In genomic region chr7:27150568-27151340, GRCh38 we compare ENCODE assay signal across 1 cellular context.
TF ChIP-seq lines count a peak whose summit lies in the region.

No MANE protein-coding gene starts in this region.

TF ChIP-seq in A549, 52 proteins besides CTCF, POLR2A, EP300 and RAD21 (continued from another document):
- TF ChIP-seq HMGXB4 (CRISPR knock-in tag; IDR thresholded peaks at IDR 0.05; ENCODE audit: borderline replicate concordance) (no peak), ZC3H11A (IDR thresholded peaks at IDR 0.05) (no peak), KDM5A (IDR thresholded peaks at IDR 0.05) (no peak), ELK1 (IDR thresholded peaks at IDR 0.05; ENCODE audit: low read depth, low read length) (no peak), JUN (IDR thresholded peaks at IDR 0.05) (peak; percentile 18 to 63; a peak in 3 of 5 replicates), PHF8 (IDR thresholded peaks at IDR 0.05; ENCODE audit: borderline replicate concordance, low read depth) (peak; percentile 23; the same call in 1 of the 2 replicates), HOXA7 (CRISPR knock-in tag; IDR thresholded peaks at IDR 0.05) (no peak), FOSL2 (IDR thresholded peaks at IDR 0.05) (no peak), FOSL2 (CRISPR knock-in tag; IDR thresholded peaks at IDR 0.05) (no peak), RARB (CRISPR knock-in tag; IDR thresholded peaks at IDR 0.05) (no peak), JUNB (IDR thresholded peaks at IDR 0.05) (no peak), MAX (IDR thresholded peaks at IDR 0.05) (peak; percentile 83; the same call in 1 of the 2 replicates), E2F6 (IDR thresholded peaks at IDR 0.05; ENCODE audit: borderline replicate concordance, low read depth) (no peak), SREBF2 (IDR thresholded peaks at IDR 0.05) (no peak), RNF2 (IDR thresholded peaks at IDR 0.05; ENCODE audit: borderline replicate concordance, low read depth) (no peak), USF2 (IDR thresholded peaks at IDR 0.05) (no peak), CEBPB (IDR thresholded peaks at IDR 0.05) (0 out of 4 replicates have a peak, but pooled peaks of 1 of the 2 experiments have one; percentile 3), ZNF302 (CRISPR knock-in tag; IDR thresholded peaks at IDR 0.05) (no peak), ATOH8 (CRISPR knock-in tag; IDR thresholded peaks at IDR 0.05; ENCODE audit: low read depth) (no peak), RCOR1 (IDR thresholded peaks at IDR 0.05; ENCODE audit: low read depth, low read length) (no peak), HOXB13 (CRISPR knock-in tag; IDR thresholded peaks at IDR 0.05; ENCODE audit: low read depth) (0 out of 2 replicates have a peak, but pooled peaks have one; percentile 35), EHMT2 (IDR thresholded peaks at IDR 0.05; ENCODE audit: low read depth) (no peak), FOXS1 (CRISPR knock-in tag; IDR thresholded peaks at IDR 0.05) (no peak), HES2 (IDR thresholded peaks at IDR 0.05) (no peak), RFX5 (IDR thresholded peaks at IDR 0.05) (peak; percentile 60; the same call in 1 of the 2 replicates), MYC (IDR thresholded peaks at IDR 0.05; ENCODE audit: borderline replicate concordance, low read length) (no peak), NFE2L2 (conservative IDR thresholded peaks at IDR 0.05; ENCODE audit: low read length) (no peak), GATA3 (IDR thresholded peaks at IDR 0.05; ENCODE audit: borderline replicate concordance) (no peak), SMC3 (IDR thresholded peaks at IDR 0.05) (peak; percentile 69), BCL3 (IDR thresholded peaks at IDR 0.05) (no peak), MAZ (IDR thresholded peaks at IDR 0.05; ENCODE audit: borderline replicate concordance, low read depth, low read length) (no peak), ESRRA (IDR thresholded peaks at IDR 0.05; ENCODE audit: borderline replicate concordance, low read length) (no peak), CBX2 (IDR thresholded peaks at IDR 0.05; ENCODE audit: borderline replicate concordance, low read depth) (no peak), POLR2AphosphoS2 (conservative IDR thresholded peaks at IDR 0.05; ENCODE audit: low read length) (no peak), CHD2 (IDR thresholded peaks at IDR 0.05; ENCODE audit: low read length, partially characterized antibody) (no peak)
